In the genomic region with DNA sequence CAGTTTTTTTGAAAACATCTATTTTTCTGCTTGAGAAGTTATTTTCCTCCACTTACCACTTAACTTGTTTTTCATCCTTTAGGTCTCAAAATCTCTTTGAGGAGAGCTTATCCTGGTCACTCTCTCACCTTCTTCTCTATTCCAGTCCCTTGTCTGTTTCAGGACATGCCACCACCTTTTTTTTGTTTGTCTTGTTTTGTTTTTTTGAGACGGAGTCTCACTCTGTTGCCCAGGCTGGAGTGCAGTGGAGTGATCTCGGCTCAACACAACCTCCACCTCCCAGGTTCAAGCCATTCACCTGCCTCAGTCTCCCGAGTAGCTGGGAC, we compare ENCODE assay signal across 2 cellular contexts.
TF ChIP-seq lines count a peak whose summit lies in the region.

No MANE protein-coding gene starts in this region.

TF ChIP-seq in IMR-90, 13 proteins besides CTCF, POLR2A, EP300 and RAD21:
- TF ChIP-seq CEBPB (IDR thresholded peaks at IDR 0.05; ENCODE audit: low read depth, low read length) (no peak), CHD1 (IDR thresholded peaks at IDR 0.05; ENCODE audit: low read depth, low read length) (no peak), RCOR1 (IDR thresholded peaks at IDR 0.05; ENCODE audit: insufficient replicate concordance, low read length) (no peak), BHLHE40 (IDR thresholded peaks at IDR 0.05; ENCODE audit: low read depth, low read length) (no peak), MAZ (IDR thresholded peaks at IDR 0.05; ENCODE audit: borderline replicate concordance, low read depth, low read length) (no peak), RFX5 (IDR thresholded peaks at IDR 0.05; ENCODE audit: low read depth, low read length) (no peak), FOS (IDR thresholded peaks at IDR 0.05; ENCODE audit: low read depth, low read length) (no peak), NFE2L2 (IDR thresholded peaks at IDR 0.05; ENCODE audit: low read depth, low read length) (no peak), SMC3 (IDR thresholded peaks at IDR 0.05; ENCODE audit: low read depth, low read length) (no peak), MAFK (IDR thresholded peaks at IDR 0.05; ENCODE audit: low read depth, low read length) (no peak), MXI1 (IDR thresholded peaks at IDR 0.05; ENCODE audit: borderline replicate concordance, low read depth, low read length) (no peak)
- TF ChIP-seq, protein P1, sequence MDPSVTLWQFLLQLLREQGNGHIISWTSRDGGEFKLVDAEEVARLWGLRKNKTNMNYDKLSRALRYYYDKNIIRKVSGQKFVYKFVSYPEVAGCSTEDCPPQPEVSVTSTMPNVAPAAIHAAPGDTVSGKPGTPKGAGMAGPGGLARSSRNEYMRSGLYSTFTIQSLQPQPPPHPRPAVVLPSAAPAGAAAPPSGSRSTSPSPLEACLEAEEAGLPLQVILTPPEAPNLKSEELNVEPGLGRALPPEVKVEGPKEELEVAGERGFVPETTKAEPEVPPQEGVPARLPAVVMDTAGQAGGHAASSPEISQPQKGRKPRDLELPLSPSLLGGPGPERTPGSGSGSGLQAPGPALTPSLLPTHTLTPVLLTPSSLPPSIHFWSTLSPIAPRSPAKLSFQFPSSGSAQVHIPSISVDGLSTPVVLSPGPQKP (IDR thresholded peaks at IDR 0.05; ENCODE audit: borderline replicate concordance, low read depth, low read length): no peak
- TF ChIP-seq, protein P2, sequence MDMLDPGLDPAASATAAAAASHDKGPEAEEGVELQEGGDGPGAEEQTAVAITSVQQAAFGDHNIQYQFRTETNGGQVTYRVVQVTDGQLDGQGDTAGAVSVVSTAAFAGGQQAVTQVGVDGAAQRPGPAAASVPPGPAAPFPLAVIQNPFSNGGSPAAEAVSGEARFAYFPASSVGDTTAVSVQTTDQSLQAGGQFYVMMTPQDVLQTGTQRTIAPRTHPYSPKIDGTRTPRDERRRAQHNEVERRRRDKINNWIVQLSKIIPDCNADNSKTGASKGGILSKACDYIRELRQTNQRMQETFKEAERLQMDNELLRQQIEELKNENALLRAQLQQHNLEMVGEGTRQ (IDR thresholded peaks at IDR 0.05; ENCODE audit: low read depth, low read length): no peak

TF ChIP-seq in K562, 482 proteins besides CTCF, POLR2A, EP300 and RAD21 (continues in another document):
- TF ChIP-seq RBM22 (IDR thresholded peaks at IDR 0.05; ENCODE audit: low read depth, low read length, poor library complexity, severe bottlenecking) (no peak), ARNT (IDR thresholded peaks at IDR 0.05) (0 out of 4 replicates have a peak, but pooled peaks of 1 of the 2 experiments have one; percentile 0), OTX1 (CRISPR knock-in tag; IDR thresholded peaks at IDR 0.05) (no peak), SRSF1 (IDR thresholded peaks at IDR 0.05; ENCODE audit: low read depth, low read length) (no peak), TOE1 (IDR thresholded peaks at IDR 0.05; ENCODE audit: borderline replicate concordance) (no peak), TOE1 (CRISPR knock-in tag; IDR thresholded peaks at IDR 0.05; ENCODE audit: borderline replicate concordance, low read depth) (no peak), KLF6 (CRISPR knock-in tag; IDR thresholded peaks at IDR 0.05; ENCODE audit: borderline replicate concordance) (no peak), BCOR (IDR thresholded peaks at IDR 0.05) (peak; percentile 28; the same call in 1 of the 2 replicates), ESRRB (CRISPR knock-in tag; IDR thresholded peaks at IDR 0.05; ENCODE audit: borderline replicate concordance) (no peak), EP400 (IDR thresholded peaks at IDR 0.05) (no peak), GTF2A2 (tag; IDR thresholded peaks at IDR 0.05) (no peak), TCF7 (IDR thresholded peaks at IDR 0.05; ENCODE audit: borderline replicate concordance) (no peak), HDAC6 (IDR thresholded peaks at IDR 0.05; ENCODE audit: low read depth, low read length) (no peak), SMARCA5 (IDR thresholded peaks at IDR 0.05) (0 out of 2 replicates have a peak, but pooled peaks have one; percentile 20), RUNX1 (IDR thresholded peaks at IDR 0.05; ENCODE audit: low read depth) (no peak), HDAC3 (IDR thresholded peaks at IDR 0.05; ENCODE audit: borderline replicate concordance, partially characterized antibody) (no peak), IRF2 (CRISPR knock-in tag; IDR thresholded peaks at IDR 0.05) (no peak), NFYB (IDR thresholded peaks at IDR 0.05; ENCODE audit: extremely low read depth, insufficient read length) (no peak), MTA1 (IDR thresholded peaks at IDR 0.05; ENCODE audit: borderline replicate concordance) (no peak)
- TF ChIP-seq, protein P3, sequence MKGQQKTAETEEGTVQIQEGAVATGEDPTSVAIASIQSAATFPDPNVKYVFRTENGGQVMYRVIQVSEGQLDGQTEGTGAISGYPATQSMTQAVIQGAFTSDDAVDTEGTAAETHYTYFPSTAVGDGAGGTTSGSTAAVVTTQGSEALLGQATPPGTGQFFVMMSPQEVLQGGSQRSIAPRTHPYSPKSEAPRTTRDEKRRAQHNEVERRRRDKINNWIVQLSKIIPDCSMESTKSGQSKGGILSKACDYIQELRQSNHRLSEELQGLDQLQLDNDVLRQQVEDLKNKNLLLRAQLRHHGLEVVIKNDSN (CRISPR knock-in tag; IDR thresholded peaks at IDR 0.05): no peak
- TF ChIP-seq, protein P4, sequence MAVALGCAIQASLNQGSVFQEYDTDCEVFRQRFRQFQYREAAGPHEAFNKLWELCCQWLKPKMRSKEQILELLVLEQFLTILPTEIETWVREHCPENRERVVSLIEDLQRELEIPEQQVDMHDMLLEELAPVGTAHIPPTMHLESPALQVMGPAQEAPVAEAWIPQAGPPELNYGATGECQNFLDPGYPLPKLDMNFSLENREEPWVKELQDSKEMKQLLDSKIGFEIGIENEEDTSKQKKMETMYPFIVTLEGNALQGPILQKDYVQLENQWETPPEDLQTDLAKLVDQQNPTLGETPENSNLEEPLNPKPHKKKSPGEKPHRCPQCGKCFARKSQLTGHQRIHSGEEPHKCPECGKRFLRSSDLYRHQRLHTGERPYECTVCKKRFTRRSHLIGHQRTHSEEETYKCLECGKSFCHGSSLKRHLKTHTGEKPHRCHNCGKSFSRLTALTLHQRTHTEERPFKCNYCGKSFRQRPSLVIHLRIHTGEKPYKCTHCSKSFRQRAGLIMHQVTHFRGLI (CRISPR knock-in tag; IDR thresholded peaks at IDR 0.05): no peak
- TF ChIP-seq, protein P5, sequence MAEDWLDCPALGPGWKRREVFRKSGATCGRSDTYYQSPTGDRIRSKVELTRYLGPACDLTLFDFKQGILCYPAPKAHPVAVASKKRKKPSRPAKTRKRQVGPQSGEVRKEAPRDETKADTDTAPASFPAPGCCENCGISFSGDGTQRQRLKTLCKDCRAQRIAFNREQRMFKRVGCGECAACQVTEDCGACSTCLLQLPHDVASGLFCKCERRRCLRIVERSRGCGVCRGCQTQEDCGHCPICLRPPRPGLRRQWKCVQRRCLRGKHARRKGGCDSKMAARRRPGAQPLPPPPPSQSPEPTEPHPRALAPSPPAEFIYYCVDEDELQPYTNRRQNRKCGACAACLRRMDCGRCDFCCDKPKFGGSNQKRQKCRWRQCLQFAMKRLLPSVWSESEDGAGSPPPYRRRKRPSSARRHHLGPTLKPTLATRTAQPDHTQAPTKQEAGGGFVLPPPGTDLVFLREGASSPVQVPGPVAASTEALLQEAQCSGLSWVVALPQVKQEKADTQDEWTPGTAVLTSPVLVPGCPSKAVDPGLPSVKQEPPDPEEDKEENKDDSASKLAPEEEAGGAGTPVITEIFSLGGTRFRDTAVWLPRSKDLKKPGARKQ (CRISPR knock-in tag; IDR thresholded peaks at IDR 0.05): no peak
- TF ChIP-seq, protein P6, sequence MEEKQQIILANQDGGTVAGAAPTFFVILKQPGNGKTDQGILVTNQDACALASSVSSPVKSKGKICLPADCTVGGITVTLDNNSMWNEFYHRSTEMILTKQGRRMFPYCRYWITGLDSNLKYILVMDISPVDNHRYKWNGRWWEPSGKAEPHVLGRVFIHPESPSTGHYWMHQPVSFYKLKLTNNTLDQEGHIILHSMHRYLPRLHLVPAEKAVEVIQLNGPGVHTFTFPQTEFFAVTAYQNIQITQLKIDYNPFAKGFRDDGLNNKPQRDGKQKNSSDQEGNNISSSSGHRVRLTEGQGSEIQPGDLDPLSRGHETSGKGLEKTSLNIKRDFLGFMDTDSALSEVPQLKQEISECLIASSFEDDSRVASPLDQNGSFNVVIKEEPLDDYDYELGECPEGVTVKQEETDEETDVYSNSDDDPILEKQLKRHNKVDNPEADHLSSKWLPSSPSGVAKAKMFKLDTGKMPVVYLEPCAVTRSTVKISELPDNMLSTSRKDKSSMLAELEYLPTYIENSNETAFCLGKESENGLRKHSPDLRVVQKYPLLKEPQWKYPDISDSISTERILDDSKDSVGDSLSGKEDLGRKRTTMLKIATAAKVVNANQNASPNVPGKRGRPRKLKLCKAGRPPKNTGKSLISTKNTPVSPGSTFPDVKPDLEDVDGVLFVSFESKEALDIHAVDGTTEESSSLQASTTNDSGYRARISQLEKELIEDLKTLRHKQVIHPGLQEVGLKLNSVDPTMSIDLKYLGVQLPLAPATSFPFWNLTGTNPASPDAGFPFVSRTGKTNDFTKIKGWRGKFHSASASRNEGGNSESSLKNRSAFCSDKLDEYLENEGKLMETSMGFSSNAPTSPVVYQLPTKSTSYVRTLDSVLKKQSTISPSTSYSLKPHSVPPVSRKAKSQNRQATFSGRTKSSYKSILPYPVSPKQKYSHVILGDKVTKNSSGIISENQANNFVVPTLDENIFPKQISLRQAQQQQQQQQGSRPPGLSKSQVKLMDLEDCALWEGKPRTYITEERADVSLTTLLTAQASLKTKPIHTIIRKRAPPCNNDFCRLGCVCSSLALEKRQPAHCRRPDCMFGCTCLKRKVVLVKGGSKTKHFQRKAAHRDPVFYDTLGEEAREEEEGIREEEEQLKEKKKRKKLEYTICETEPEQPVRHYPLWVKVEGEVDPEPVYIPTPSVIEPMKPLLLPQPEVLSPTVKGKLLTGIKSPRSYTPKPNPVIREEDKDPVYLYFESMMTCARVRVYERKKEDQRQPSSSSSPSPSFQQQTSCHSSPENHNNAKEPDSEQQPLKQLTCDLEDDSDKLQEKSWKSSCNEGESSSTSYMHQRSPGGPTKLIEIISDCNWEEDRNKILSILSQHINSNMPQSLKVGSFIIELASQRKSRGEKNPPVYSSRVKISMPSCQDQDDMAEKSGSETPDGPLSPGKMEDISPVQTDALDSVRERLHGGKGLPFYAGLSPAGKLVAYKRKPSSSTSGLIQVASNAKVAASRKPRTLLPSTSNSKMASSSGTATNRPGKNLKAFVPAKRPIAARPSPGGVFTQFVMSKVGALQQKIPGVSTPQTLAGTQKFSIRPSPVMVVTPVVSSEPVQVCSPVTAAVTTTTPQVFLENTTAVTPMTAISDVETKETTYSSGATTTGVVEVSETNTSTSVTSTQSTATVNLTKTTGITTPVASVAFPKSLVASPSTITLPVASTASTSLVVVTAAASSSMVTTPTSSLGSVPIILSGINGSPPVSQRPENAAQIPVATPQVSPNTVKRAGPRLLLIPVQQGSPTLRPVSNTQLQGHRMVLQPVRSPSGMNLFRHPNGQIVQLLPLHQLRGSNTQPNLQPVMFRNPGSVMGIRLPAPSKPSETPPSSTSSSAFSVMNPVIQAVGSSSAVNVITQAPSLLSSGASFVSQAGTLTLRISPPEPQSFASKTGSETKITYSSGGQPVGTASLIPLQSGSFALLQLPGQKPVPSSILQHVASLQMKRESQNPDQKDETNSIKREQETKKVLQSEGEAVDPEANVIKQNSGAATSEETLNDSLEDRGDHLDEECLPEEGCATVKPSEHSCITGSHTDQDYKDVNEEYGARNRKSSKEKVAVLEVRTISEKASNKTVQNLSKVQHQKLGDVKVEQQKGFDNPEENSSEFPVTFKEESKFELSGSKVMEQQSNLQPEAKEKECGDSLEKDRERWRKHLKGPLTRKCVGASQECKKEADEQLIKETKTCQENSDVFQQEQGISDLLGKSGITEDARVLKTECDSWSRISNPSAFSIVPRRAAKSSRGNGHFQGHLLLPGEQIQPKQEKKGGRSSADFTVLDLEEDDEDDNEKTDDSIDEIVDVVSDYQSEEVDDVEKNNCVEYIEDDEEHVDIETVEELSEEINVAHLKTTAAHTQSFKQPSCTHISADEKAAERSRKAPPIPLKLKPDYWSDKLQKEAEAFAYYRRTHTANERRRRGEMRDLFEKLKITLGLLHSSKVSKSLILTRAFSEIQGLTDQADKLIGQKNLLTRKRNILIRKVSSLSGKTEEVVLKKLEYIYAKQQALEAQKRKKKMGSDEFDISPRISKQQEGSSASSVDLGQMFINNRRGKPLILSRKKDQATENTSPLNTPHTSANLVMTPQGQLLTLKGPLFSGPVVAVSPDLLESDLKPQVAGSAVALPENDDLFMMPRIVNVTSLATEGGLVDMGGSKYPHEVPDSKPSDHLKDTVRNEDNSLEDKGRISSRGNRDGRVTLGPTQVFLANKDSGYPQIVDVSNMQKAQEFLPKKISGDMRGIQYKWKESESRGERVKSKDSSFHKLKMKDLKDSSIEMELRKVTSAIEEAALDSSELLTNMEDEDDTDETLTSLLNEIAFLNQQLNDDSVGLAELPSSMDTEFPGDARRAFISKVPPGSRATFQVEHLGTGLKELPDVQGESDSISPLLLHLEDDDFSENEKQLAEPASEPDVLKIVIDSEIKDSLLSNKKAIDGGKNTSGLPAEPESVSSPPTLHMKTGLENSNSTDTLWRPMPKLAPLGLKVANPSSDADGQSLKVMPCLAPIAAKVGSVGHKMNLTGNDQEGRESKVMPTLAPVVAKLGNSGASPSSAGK (IDR thresholded peaks at IDR 0.05): no peak
- TF ChIP-seq, protein P7, sequence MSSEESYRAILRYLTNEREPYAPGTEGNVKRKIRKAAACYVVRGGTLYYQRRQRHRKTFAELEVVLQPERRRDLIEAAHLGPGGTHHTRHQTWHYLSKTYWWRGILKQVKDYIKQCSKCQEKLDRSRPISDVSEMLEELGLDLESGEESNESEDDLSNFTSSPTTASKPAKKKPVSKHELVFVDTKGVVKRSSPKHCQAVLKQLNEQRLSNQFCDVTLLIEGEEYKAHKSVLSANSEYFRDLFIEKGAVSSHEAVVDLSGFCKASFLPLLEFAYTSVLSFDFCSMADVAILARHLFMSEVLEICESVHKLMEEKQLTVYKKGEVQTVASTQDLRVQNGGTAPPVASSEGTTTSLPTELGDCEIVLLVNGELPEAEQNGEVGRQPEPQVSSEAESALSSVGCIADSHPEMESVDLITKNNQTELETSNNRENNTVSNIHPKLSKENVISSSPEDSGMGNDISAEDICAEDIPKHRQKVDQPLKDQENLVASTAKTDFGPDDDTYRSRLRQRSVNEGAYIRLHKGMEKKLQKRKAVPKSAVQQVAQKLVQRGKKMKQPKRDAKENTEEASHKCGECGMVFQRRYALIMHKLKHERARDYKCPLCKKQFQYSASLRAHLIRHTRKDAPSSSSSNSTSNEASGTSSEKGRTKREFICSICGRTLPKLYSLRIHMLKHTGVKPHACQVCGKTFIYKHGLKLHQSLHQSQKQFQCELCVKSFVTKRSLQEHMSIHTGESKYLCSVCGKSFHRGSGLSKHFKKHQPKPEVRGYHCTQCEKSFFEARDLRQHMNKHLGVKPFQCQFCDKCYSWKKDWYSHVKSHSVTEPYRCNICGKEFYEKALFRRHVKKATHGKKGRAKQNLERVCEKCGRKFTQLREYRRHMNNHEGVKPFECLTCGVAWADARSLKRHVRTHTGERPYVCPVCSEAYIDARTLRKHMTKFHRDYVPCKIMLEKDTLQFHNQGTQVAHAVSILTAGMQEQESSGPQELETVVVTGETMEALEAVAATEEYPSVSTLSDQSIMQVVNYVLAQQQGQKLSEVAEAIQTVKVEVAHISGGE (CRISPR knock-in tag; IDR thresholded peaks at IDR 0.05): 0 out of 6 replicates have a peak, but pooled peaks of 1 of the 3 experiments have one; percentile 41
- TF ChIP-seq, protein P8, sequence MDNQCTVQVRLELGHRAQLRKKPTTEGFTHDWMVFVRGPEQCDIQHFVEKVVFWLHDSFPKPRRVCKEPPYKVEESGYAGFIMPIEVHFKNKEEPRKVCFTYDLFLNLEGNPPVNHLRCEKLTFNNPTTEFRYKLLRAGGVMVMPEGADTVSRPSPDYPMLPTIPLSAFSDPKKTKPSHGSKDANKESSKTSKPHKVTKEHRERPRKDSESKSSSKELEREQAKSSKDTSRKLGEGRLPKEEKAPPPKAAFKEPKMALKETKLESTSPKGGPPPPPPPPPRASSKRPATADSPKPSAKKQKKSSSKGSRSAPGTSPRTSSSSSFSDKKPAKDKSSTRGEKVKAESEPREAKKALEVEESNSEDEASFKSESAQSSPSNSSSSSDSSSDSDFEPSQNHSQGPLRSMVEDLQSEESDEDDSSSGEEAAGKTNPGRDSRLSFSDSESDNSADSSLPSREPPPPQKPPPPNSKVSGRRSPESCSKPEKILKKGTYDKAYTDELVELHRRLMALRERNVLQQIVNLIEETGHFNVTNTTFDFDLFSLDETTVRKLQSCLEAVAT (IDR thresholded peaks at IDR 0.05): peak in 1 of 2 experiments; percentile 44; a peak in 2 of 4 replicates
